29 cellular contexts compared by ENCODE assay signal in genomic region chr22:18991828-18992442, GRCh38. TPM values are rescaled to one million over a fixed set of nuclear protein-coding genes. Genes with fewer than 3 reads are reported as not detected.
"Had no signal": no experiment of that assay in that cellular context is flagged by ENCODE, and none has a peak within 500 bp of the region (broad histone marks: within the 10 kb centered on the region; RNA-seq: fewer than 3 reads in every experiment).

No MANE protein-coding gene starts in this region.

- H3K4me3 ChIP-seq: SJCRH30, SK-N-MC had no signal

- ATAC-seq: activated T-cell treated with anti-CD3 and anti-CD28 coated beads, Interleukin-2, amount 50 U/mL, for 72 hours; activated T-helper 17 cell treated with anti-CD3 and anti-CD28 coated beads, Interleukin-2, amount 50 U/mL, for 72 hours; Panc1 had no signal

- DNase-seq: activated CD4-positive, alpha-beta memory T cell treated with anti-CD3 and anti-CD28 coated beads, Interleukin-2, amount 10 ng/mL, durations not matched to agents 7 days and 5 days; activated CD4-positive, alpha-beta T cell treated with anti-CD3 and anti-CD28 coated beads for 1 hour; activated CD4-positive, alpha-beta T cell treated with anti-CD3 and anti-CD28 coated beads for 48 hours; activated CD4-positive, CD25-positive, alpha-beta regulatory T cell; activated effector memory CD4-positive, alpha-beta T cell treated with anti-CD3 and anti-CD28 coated beads, Interleukin-2, amount 50 U/mL, for 16 hours; activated naive CD4-positive, alpha-beta T cell; activated naive CD4-positive, alpha-beta T cell treated with anti-CD3 and anti-CD28 coated beads, Interleukin-2, amount 50 U/mL, for 16 hours; activated naive CD8-positive, alpha-beta T cell treated with anti-CD3 and anti-CD28 coated beads for 36 hours; activated T-cell treated with anti-CD3 and anti-CD28 coated beads, Interleukin-2, amount 50 U/mL, for 1 hour; activated T-cell treated with anti-CD3 and anti-CD28 coated beads, Interleukin-2, amount 50 U/mL, for 72 hours; amniotic stem cell; Kasumi-1; KG1; MM.1S; MV-4-11; NCI-H1092; NCI-H1436 treated with DMSO at 0.1 percent for 48 hours; NCI-H1694 treated with DMSO at 0.1 percent for 48 hours; NCI-H2029; NCI-H345; NCI-H524 treated with DMSO at 0.1 percent for 48 hours; SHP77; SJCRH30; T1000; WERI-Rb-1 had no signal

- H3K27me3 ChIP-seq: SJCRH30 had no signal

- H3K4me1 ChIP-seq: SJCRH30 had no signal

- H3K9me3 ChIP-seq: SJCRH30 had no signal

- H3K27ac ChIP-seq: SJCRH30, SK-N-MC, WERI-Rb-1 had no signal

- H3K36me3 ChIP-seq: SJCRH30 had no signal

RNA-seq across cellular contexts. Expression of gene PRODH, which starts 55.8 kb away (rescaled TPM):
- total RNA-seq: activated naive CD8-positive, alpha-beta T cell treated with anti-CD3 and anti-CD28 coated beads for 36 hours; RPMI7951 had no signal
